In genomic region chr7:142323706-142324105, GRCh38 we compare ENCODE assay signal across 8 cellular contexts.
DNase-seq lines count a peak whose midpoint lies in the region; ATAC-seq and TF ChIP-seq lines count a peak whose summit lies in the region.

No MANE protein-coding gene starts in this region.

- no peak overlapping the region for H3K4me3 ChIP-seq in H7 (ENCODE audit: insufficient read depth, low read depth, low read length)
- H3K4me3 ChIP-seq in psoas muscle = no peak overlapping the region

- H3K36me3 ChIP-seq in H7 (replicated peaks; ENCODE audit: control insufficient read depth, insufficient read depth, low read length) (no peaks in the 10 kb centered on the region), psoas muscle (ENCODE audit: insufficient read depth in 1 of 2, low read depth in 1 of 2) (no peaks in the 10 kb centered on the region)

- TF ChIP-seq CTCF in psoas muscle (IDR thresholded peaks at IDR 0.05) = peak; percentile 26

- 2 to 5% (median 3%) methylated on average over 4 of the region's 4 CpGs for WGBS in psoas muscle, 3 donors

- no peaks in the 10 kb centered on the region for H3K4me1 ChIP-seq in psoas muscle

- intact Hi-C loops in psoas muscle (cut with DNase I) = no loop called here

- DNase-seq in COLO829 (ENCODE audit: low spot score) (peak; percentile 80), H7 (peak; percentile 82), T-helper 1 cell (peak in 3 of 5 donors; percentile 22 to 29 (median 29)), dermis microvascular lymphatic vessel endothelial cell (ENCODE audit: low read depth in 2 of 2) (peak; percentile 37 to 45), psoas muscle (peak; percentile 27 to 69)

- ATAC-seq in psoas muscle = peak; percentile 37 to 92 (median 74)
- ATAC-seq in HG03571 (IDR thresholded peaks at IDR 0.05; ENCODE audit: unreplicated experiment) = no peak
- no peak for ATAC-seq in HG03354 (IDR thresholded peaks at IDR 0.05; ENCODE audit: poor library complexity, severe bottlenecking, unreplicated experiment)
- ATAC-seq in HG03108 (IDR thresholded peaks at IDR 0.05; ENCODE audit: unreplicated experiment) = no peak

- H3K27me3 ChIP-seq in H7 (ENCODE audit: control insufficient read depth, insufficient read depth, low read length) (no peaks in the 10 kb centered on the region), psoas muscle (ENCODE audit: insufficient read depth in 3 of 3, low read length in 2 of 3) (no peaks in the 10 kb centered on the region)

- no peak overlapping the region for H3K27ac ChIP-seq in psoas muscle

- H3K9me3 ChIP-seq in psoas muscle = no peaks in the 10 kb centered on the region

Comparison
In these comparisons a context has a peak if more than half of its experiments do, and no peak if none do; other contexts are left out.
1. DNase-seq: peak in every context shown above with its lines; median percentile 82 in H7; 80 in COLO829; 48 in psoas muscle; 41 in dermis microvascular lymphatic vessel endothelial cell; 29 in T-helper 1 cell.
2. ATAC-seq: peak in psoas muscle (4 of 4); none in HG03571 (single experiment), HG03354 (single experiment) and HG03108 (single experiment).